Comparison of ENCODE assay signal across 1 cellular context in the genomic region with DNA sequence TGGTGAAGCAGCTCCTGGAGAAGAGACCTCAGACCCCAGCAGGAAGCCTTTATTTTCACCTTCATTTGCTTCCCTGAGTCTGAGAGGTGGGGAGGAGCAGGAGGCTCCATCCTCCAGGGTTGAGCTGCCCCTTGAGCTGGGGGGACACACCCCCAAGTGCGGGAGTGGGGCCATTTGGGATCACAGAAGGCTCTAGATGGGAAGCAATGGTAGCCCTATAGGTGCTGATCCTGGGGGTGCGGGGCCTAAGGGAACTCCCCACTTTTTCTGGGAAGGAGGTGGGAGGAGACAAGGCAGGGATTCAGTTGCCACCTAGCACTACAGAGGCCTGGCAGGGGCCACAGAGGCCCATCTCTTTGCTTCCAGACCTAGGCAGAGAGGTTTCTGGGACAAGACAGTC.
TF ChIP-seq lines count a peak whose summit lies in the region.

No MANE protein-coding gene starts in this region.

TF ChIP-seq in H1, 55 proteins besides CTCF, POLR2A, EP300 and RAD21 (continued from another document):
- TF ChIP-seq EGR1 (IDR thresholded peaks at IDR 0.05; ENCODE audit: borderline replicate concordance, low read depth, low read length) (no peak), SP1 (IDR thresholded peaks at IDR 0.05; ENCODE audit: low read depth, low read length) (no peak), JUN (IDR thresholded peaks at IDR 0.05; ENCODE audit: low read depth, low read length) (no peak), HDAC6 (IDR thresholded peaks at IDR 0.05; ENCODE audit: low read depth, low read length) (no peak), BCL11A (IDR thresholded peaks at IDR 0.05; ENCODE audit: low read depth in 2 of 2, low read length in 2 of 2) (no peak), BRCA1 (IDR thresholded peaks at IDR 0.05; ENCODE audit: low read depth, low read length) (no peak), KDM1A (IDR thresholded peaks at IDR 0.05; ENCODE audit: borderline replicate concordance, low read length) (no peak)
